21 cellular contexts compared by ENCODE assay signal in the genomic region with DNA sequence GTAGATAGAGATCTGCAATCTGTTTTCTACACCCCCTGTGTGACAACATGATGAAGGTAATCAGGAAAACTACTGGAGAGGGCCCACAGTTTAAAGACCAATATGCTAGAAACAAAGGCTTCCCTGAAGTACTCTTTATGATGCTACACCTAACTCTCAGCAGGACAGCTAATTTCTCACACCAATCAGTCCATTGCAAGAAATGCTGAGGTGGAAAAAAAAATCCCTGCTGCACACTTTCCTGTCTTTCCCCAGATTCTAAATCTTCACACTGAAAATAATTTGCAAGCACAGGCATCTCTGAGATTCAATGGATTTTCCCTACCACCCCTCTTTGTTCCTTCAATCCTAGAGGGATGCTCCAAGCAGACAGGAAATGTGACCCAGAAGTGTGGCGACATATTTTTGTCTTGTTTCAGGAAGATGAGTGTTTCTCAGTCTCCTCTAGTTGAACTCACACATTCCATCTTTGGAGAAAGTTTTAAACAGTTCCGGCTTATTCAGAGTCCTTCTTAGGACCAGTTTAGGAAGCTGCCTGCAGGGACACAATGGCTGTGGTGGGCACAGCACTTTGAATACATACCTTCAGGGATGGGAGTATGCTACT.
"Had no signal": no experiment of that assay in that cellular context is flagged by ENCODE, and none has a peak within 500 bp of the region (broad histone marks: within the 10 kb centered on the region; RNA-seq: fewer than 3 reads in every experiment).

No MANE protein-coding gene starts in this region.

- H3K27ac Mint-ChIP-seq: activated CD4-positive, alpha-beta T cell treated with anti-CD3 and anti-CD28 coated beads, Interleukin-2, amount 10 ng/mL, durations not matched to agents 24 days and 14 days; activated CD8-positive, alpha-beta T cell treated with anti-CD3 and anti-CD28 coated beads for 36 hours; activated naive CD8-positive, alpha-beta T cell treated with anti-CD3 and anti-CD28 coated beads for 36 hours; activated T-helper 17 cell treated with anti-CD3 and anti-CD28 coated beads, Interleukin-2, amount 50 U/mL, for 72 hours; brain; immature natural killer cell; mesothelial cell of epicardium had no signal

- FAIRE-seq: endometrium had no signal

- H3K27me3 ChIP-seq: stomach, vagina had no signal

- H3K27ac ChIP-seq: coronary artery, lower lobe of right lung, stomach, vagina had no signal

- H3K36me3 ChIP-seq: lower lobe of right lung, stomach, vagina had no signal

- ATAC-seq: activated CD8-positive, alpha-beta T cell treated with anti-CD3 and anti-CD28 coated beads for 36 hours; activated T-helper 17 cell treated with anti-CD3 and anti-CD28 coated beads, Interleukin-2, amount 50 U/mL, for 72 hours; lower lobe of right lung had no signal

- H3K4me1 Mint-ChIP-seq: activated T-helper 17 cell treated with anti-CD3 and anti-CD28 coated beads, Interleukin-2, amount 50 U/mL, for 72 hours; immature natural killer cell had no signal

- H3K27me3 Mint-ChIP-seq: activated CD4-positive, alpha-beta T cell treated with anti-CD3 and anti-CD28 coated beads, Interleukin-2, amount 10 ng/mL, durations not matched to agents 24 days and 14 days; activated naive CD8-positive, alpha-beta T cell treated with anti-CD3 and anti-CD28 coated beads for 36 hours; brain had no signal

- H3K36me3 Mint-ChIP-seq: activated naive CD8-positive, alpha-beta T cell treated with anti-CD3 and anti-CD28 coated beads for 36 hours; brain; immature natural killer cell; mesothelial cell of epicardium had no signal

- DNase-seq: activated CD4-positive, alpha-beta T cell treated with anti-CD3 and anti-CD28 coated beads, Interleukin-2, amount 10 ng/mL, durations not matched to agents 24 days and 14 days; activated CD8-positive, alpha-beta T cell treated with anti-CD3 and anti-CD28 coated beads for 36 hours; activated naive CD4-positive, alpha-beta T cell; activated naive CD8-positive, alpha-beta T cell treated with anti-CD3 and anti-CD28 coated beads for 36 hours; activated T-cell treated with anti-CD3 and anti-CD28 coated beads, Interleukin-2, amount 50 U/mL, for 1 hour; anterior cingulate cortex; central memory CD4-positive, alpha-beta T cell; immature natural killer cell; lower lobe of right lung; nephron progenitor cell; occipital lobe; stomach; T-helper 1 cell; T-helper 9 cell; trophoblast cell had no signal

- H3K4me3 Mint-ChIP-seq: activated CD4-positive, alpha-beta T cell treated with anti-CD3 and anti-CD28 coated beads, Interleukin-2, amount 10 ng/mL, durations not matched to agents 24 days and 14 days; activated CD8-positive, alpha-beta T cell treated with anti-CD3 and anti-CD28 coated beads for 36 hours; activated naive CD8-positive, alpha-beta T cell treated with anti-CD3 and anti-CD28 coated beads for 36 hours; activated T-helper 17 cell treated with anti-CD3 and anti-CD28 coated beads, Interleukin-2, amount 50 U/mL, for 72 hours; brain; immature natural killer cell; mesothelial cell of epicardium; nephron progenitor cell had no signal

- H3K9me3 ChIP-seq: lower lobe of right lung, stomach, vagina had no signal

- H3K4me3 ChIP-seq: coronary artery, lower lobe of right lung, stomach, vagina had no signal

- H3K9me3 Mint-ChIP-seq: activated CD4-positive, alpha-beta T cell treated with anti-CD3 and anti-CD28 coated beads, Interleukin-2, amount 10 ng/mL, durations not matched to agents 24 days and 14 days; activated CD8-positive, alpha-beta T cell treated with anti-CD3 and anti-CD28 coated beads for 36 hours; activated naive CD8-positive, alpha-beta T cell treated with anti-CD3 and anti-CD28 coated beads for 36 hours; activated T-helper 17 cell treated with anti-CD3 and anti-CD28 coated beads, Interleukin-2, amount 50 U/mL, for 72 hours; mesothelial cell of epicardium; nephron progenitor cell had no signal
